In genomic region chr4:153929651-153930050, GRCh38 we compare ENCODE assay signal across 29 cellular contexts.
DNase-seq lines count a peak whose midpoint lies in the region; ATAC-seq, FAIRE-seq and TF ChIP-seq lines count a peak whose summit lies in the region.
"Had no signal": no experiment of that assay in that cellular context is flagged by ENCODE, and none has a peak within 500 bp of the region (broad histone marks: within the 10 kb centered on the region; RNA-seq: fewer than 3 reads in every experiment).

No MANE protein-coding gene starts in this region.

- peak overlapping the region; percentile 83 for H3K4me3 Mint-ChIP-seq in neural progenitor cell
- H3K4me3 Mint-ChIP-seq: activated CD4-positive, alpha-beta T cell treated with anti-CD3 and anti-CD28 coated beads, Interleukin-2, amount 10 ng/mL, durations not matched to agents 7 days and 5 days; activated naive CD4-positive, alpha-beta T cell treated with anti-CD3 and anti-CD28 coated beads, Interleukin-2, amount 10 ng/mL, durations not matched to agents 7 days and 5 days; activated T-helper 1 cell treated with anti-CD3 and anti-CD28 coated beads, Interleukin-12 subunit alpha, Interleukin-12 subunit beta, Interleukin-2, Interleukin-4 antibody, amounts not matched to agents 30 ng/mL and 10 ng/mL and 1 ng/mL, durations not matched to agents 14 hours and 24 hours and 36 hours; T-helper 2 cell treated with Interferon-gamma antibody and Interleukin-4, amounts not matched to agents 5 μg/mL and 100 μg/mL, for 36 hours had no signal

- FAIRE-seq in RCC 7860 (lab: Jason Lieb, UNC): no peak
- FAIRE-seq: A549, GM18507, H1 had no signal

- H3K27me3 ChIP-seq in ACC112 (ENCODE audit: insufficient read depth, low read length) (no peaks in the 10 kb centered on the region), adipocyte (replicated peaks; ENCODE audit: control insufficient read depth, insufficient read depth, low read length) (no peaks in the 10 kb centered on the region), neural progenitor cell (no peaks in the 10 kb centered on the region)
- H3K27me3 ChIP-seq: foreskin keratinocyte, stomach, upper lobe of left lung had no signal

- H3K79me2 ChIP-seq in ACC112 (ENCODE audit: control insufficient read depth, insufficient read depth, low read length, unreplicated experiment) (no peaks in the 10 kb centered on the region), neural progenitor cell (ENCODE audit: low read depth) (no peaks in the 10 kb centered on the region)

- H3K4me2 ChIP-seq in neural progenitor cell: peak overlapping the region; percentile 77
- H3K4me2 ChIP-seq: A549 had no signal

- ATAC-seq in HG03196 (IDR thresholded peaks at IDR 0.05; ENCODE audit: unreplicated experiment): no peak
- ATAC-seq: A549, foreskin keratinocyte, left lobe of liver had no signal

- in situ Hi-C loops in KBM-7 (cut with MboI; ENCODE audit: low pct_unique_long_range_greater_than_20kb, low sequenced_read_pairs): no loop called here

- peaks cover 67% of the 10 kb centered on the region for H3K4me1 Mint-ChIP-seq in neural progenitor cell
- H3K4me1 Mint-ChIP-seq: activated CD4-positive, alpha-beta T cell treated with anti-CD3 and anti-CD28 coated beads, Interleukin-2, amount 10 ng/mL, durations not matched to agents 7 days and 5 days; activated naive CD4-positive, alpha-beta T cell treated with anti-CD3 and anti-CD28 coated beads, Interleukin-2, amount 10 ng/mL, durations not matched to agents 7 days and 5 days had no signal

- H3K9ac ChIP-seq in adipocyte (ENCODE audit: low read length): peak overlapping the region; percentile 53
- no peak overlapping the region for H3K9ac ChIP-seq in neural progenitor cell

- no peaks in the 10 kb centered on the region for H4K20me1 ChIP-seq in neural progenitor cell (ENCODE audit: low read depth)

- H3K36me3 ChIP-seq in ACC112 (ENCODE audit: insufficient read depth, low read length): no peaks in the 10 kb centered on the region
- no peaks in the 10 kb centered on the region for H3K36me3 ChIP-seq in adipocyte (ENCODE audit: control insufficient read depth, insufficient read depth, low read length, severe bottlenecking)
- H3K36me3 ChIP-seq in neural progenitor cell: no peaks in the 10 kb centered on the region
- H3K36me3 ChIP-seq: neutrophil, stomach, upper lobe of left lung had no signal

- H3K9me3 Mint-ChIP-seq in neural progenitor cell: no peaks in the 10 kb centered on the region
- H3K9me3 Mint-ChIP-seq: activated CD4-positive, alpha-beta T cell treated with anti-CD3 and anti-CD28 coated beads, Interleukin-2, amount 10 ng/mL, durations not matched to agents 7 days and 5 days; activated naive CD4-positive, alpha-beta T cell treated with anti-CD3 and anti-CD28 coated beads, Interleukin-2, amount 10 ng/mL, durations not matched to agents 7 days and 5 days; activated T-helper 1 cell treated with anti-CD3 and anti-CD28 coated beads, Interleukin-12 subunit alpha, Interleukin-12 subunit beta, Interleukin-2, Interleukin-4 antibody, amounts not matched to agents 30 ng/mL and 10 ng/mL and 1 ng/mL, durations not matched to agents 14 hours and 24 hours and 36 hours; T-helper 2 cell treated with Interferon-gamma antibody and Interleukin-4, amounts not matched to agents 5 μg/mL and 100 μg/mL, for 36 hours had no signal

- H3K27ac ChIP-seq in ACC112 (ENCODE audit: low read depth, low read length) (no peak overlapping the region), neural progenitor cell (peak overlapping the region; percentile 90)
- H3K27ac ChIP-seq: A549, foreskin keratinocyte, neutrophil, RWPE1, upper lobe of left lung had no signal

- no peak for TF ChIP-seq CTCF in fibroblast of the aortic adventitia (IDR thresholded peaks at IDR 0.05; ENCODE audit: insufficient read depth, low read length)
- TF ChIP-seq CTCF in neural progenitor cell (IDR thresholded peaks at IDR 0.05): no peak

- H3K9me3 ChIP-seq in adipocyte (ENCODE audit: control insufficient read depth, low read length) (no peaks in the 10 kb centered on the region), neural progenitor cell (ENCODE audit: low read depth) (no peaks in the 10 kb centered on the region)
- H3K9me3 ChIP-seq: A549, neutrophil, stomach, upper lobe of left lung had no signal

- DNase-seq in adipocyte (ENCODE audit: low read depth) (no peak), fibroblast of the aortic adventitia (ENCODE audit: low read depth) (no peak), neural progenitor cell (ENCODE audit: low spot score) (peak; percentile 90), RCC 7860 (ENCODE audit: low spot score) (no peak), kidney glomerular epithelial cell (lab: John Stamatoyannopoulos, UW) (no peak), KBM-7 (no peak)
- DNase-seq: activated CD4-positive, alpha-beta T cell treated with anti-CD3 and anti-CD28 coated beads, Interleukin-2, amount 10 ng/mL, durations not matched to agents 7 days and 5 days; activated naive CD4-positive, alpha-beta T cell treated with anti-CD3 and anti-CD28 coated beads, Interleukin-2, amount 10 ng/mL, durations not matched to agents 7 days and 5 days; DMS53; effector CD4-positive, alpha-beta T cell; foreskin keratinocyte; GF-D8; NCI-H1092; NCI-H1930; NCI-H226; NCI-H748 treated with DMSO at 0.1 percent for 48 hours; stimulated activated CD8-positive, alpha-beta memory T cell treated with anti-CD3 and anti-CD28 coated beads, Interleukin-4, amount 100 ng/mL, for 48 hours; stomach; upper lobe of left lung had no signal

- no peaks in the 10 kb centered on the region for H3K27me3 Mint-ChIP-seq in neural progenitor cell (ENCODE audit: insufficient read depth, low read depth)

- peaks cover 29% of the 10 kb centered on the region for H3F3A ChIP-seq in neural progenitor cell (ENCODE audit: low read depth)

- H3K4me1 ChIP-seq in ACC112 (ENCODE audit: control insufficient read depth, insufficient read depth, low read length, unreplicated experiment): peaks cover 4% of the 10 kb centered on the region
- peaks cover 40% of the 10 kb centered on the region for H3K4me1 ChIP-seq in adipocyte (ENCODE audit: control insufficient read depth, insufficient read depth, low read length)
- H3K4me1 ChIP-seq in neural progenitor cell: peaks cover 61% of the 10 kb centered on the region
- H3K4me1 ChIP-seq: A549, foreskin keratinocyte, upper lobe of left lung had no signal

- H3K36me3 Mint-ChIP-seq in neural progenitor cell: peaks cover 2% of the 10 kb centered on the region
- H3K36me3 Mint-ChIP-seq: activated naive CD4-positive, alpha-beta T cell treated with anti-CD3 and anti-CD28 coated beads, Interleukin-2, amount 10 ng/mL, durations not matched to agents 7 days and 5 days had no signal

- H2AFZ ChIP-seq in ACC112 (ENCODE audit: low read length, unreplicated experiment) (peak overlapping the region; percentile 50), neural progenitor cell (replicated peaks) (no peak overlapping the region)

- peak overlapping the region; percentile 99 for H3K27ac Mint-ChIP-seq in neural progenitor cell
- H3K27ac Mint-ChIP-seq: activated CD4-positive, alpha-beta T cell treated with anti-CD3 and anti-CD28 coated beads, Interleukin-2, amount 10 ng/mL, durations not matched to agents 7 days and 5 days; activated naive CD4-positive, alpha-beta T cell treated with anti-CD3 and anti-CD28 coated beads, Interleukin-2, amount 10 ng/mL, durations not matched to agents 7 days and 5 days; activated T-helper 1 cell treated with anti-CD3 and anti-CD28 coated beads, Interleukin-12 subunit alpha, Interleukin-12 subunit beta, Interleukin-2, Interleukin-4 antibody, amounts not matched to agents 30 ng/mL and 10 ng/mL and 1 ng/mL, durations not matched to agents 14 hours and 24 hours and 36 hours; T-helper 2 cell treated with Interferon-gamma antibody and Interleukin-4, amounts not matched to agents 5 μg/mL and 100 μg/mL, for 36 hours had no signal

- peak overlapping the region; percentile 18; the same call in 1 of the 2 replicates for H3K4me3 ChIP-seq in ACC112 (ENCODE audit: low read depth, low read length)
- peak overlapping the region; percentile 59 for H3K4me3 ChIP-seq in adipocyte (ENCODE audit: low read length)
- peak overlapping the region; percentile 25 for H3K4me3 ChIP-seq in fibroblast of the aortic adventitia (ENCODE audit: low read depth, low read length)
- H3K4me3 ChIP-seq in neural progenitor cell: peak overlapping the region; percentile 37
- H3K4me3 ChIP-seq: A549, stomach, upper lobe of left lung had no signal
